In genomic region chr17:44115585-44116415, GRCh38 we compare ENCODE assay signal across 9 cellular contexts. TPM values are rescaled to one million over a fixed set of nuclear protein-coding genes. Genes with fewer than 3 reads are reported as not detected.
DNase-seq lines count a peak whose midpoint lies in the region; ATAC-seq and TF ChIP-seq lines count a peak whose summit lies in the region.
"Had no signal": no experiment of that assay in that cellular context is flagged by ENCODE, and none has a peak within 500 bp of the region (broad histone marks: within the 10 kb centered on the region; RNA-seq: fewer than 3 reads in every experiment).

No MANE protein-coding gene starts in this region.

- H3K4me3 ChIP-seq in BE2C (ENCODE audit: low read depth, low read length): no peak overlapping the region
- no peak overlapping the region for H3K4me3 ChIP-seq in left ventricle myocardium inferior
- H3K4me3 ChIP-seq in testis: no peak overlapping the region

- WGBS in testis, 2 donors: 59 to 65% methylated on average over 9 to 11 of the region's 11 CpGs

- no peak for ATAC-seq in GM21515 (IDR thresholded peaks at IDR 0.05; ENCODE audit: unreplicated experiment)

- H3K4me1 ChIP-seq in BE2C (peaks cover 10% of the 10 kb centered on the region), left ventricle myocardium inferior (peaks cover 99% of the 10 kb centered on the region), testis (peaks cover 72% of the 10 kb centered on the region)

- peak overlapping the region; percentile 35 for H3K27ac ChIP-seq in left ventricle myocardium inferior (replicated peaks)
- H3K27ac ChIP-seq in testis: no peak overlapping the region

- intact Hi-C loops in left ventricle myocardium inferior (cut with micrococcal nuclease) (no loop called here), testis (cut with DNase I; ENCODE audit: low total_unique reads) (loop anchor here (10.0 kb wide), 1 partner anchor 51 kb away; the partner anchor contains the start of gene LSM12)

- H3K9me3 ChIP-seq in BE2C (no peaks in the 10 kb centered on the region), left ventricle myocardium inferior (replicated peaks) (no peaks in the 10 kb centered on the region), testis (no peaks in the 10 kb centered on the region)

- DNase-seq in BE2C (peak; percentile 74), HCEC 1CT (peak; percentile 46), left ventricle myocardium inferior (no peak), testis (peak; percentile 32), NCI-H1105 treated with DMSO at 0.1 percent for 48 hours (lab: John Stamatoyannopoulos, UW) (no peak), NCI-H748 (lab: John Stamatoyannopoulos, UW; ENCODE audit: unreplicated experiment) (no peak)
- DNase-seq in activated CD4-positive, alpha-beta T cell treated with anti-CD3 and anti-CD28 coated beads, Interleukin-2, amount 50 U/mL, for 48 hours: peak; percentile 21 to 38

- H3K36me3 ChIP-seq in BE2C (no peaks in the 10 kb centered on the region; the same call in none of the 2 replicates), left ventricle myocardium inferior (peaks cover 27% of the 10 kb centered on the region), testis (ENCODE audit: low read depth, missing control alignments) (no peaks in the 10 kb centered on the region)

- H3K27me3 ChIP-seq in BE2C (no peaks in the 10 kb centered on the region), left ventricle myocardium inferior (ENCODE audit: low read depth) (no peaks in the 10 kb centered on the region), testis (no peaks in the 10 kb centered on the region)

- TF ChIP-seq POLR2A in testis (IDR thresholded peaks at IDR 0.05): no peak

- TF ChIP-seq CTCF in BE2C (IDR thresholded peaks at IDR 0.05; ENCODE audit: low read depth, low read length): peak; percentile 92
- TF ChIP-seq CTCF in left ventricle myocardium inferior (IDR thresholded peaks at IDR 0.05; ENCODE audit: borderline replicate concordance): peak; percentile 83
- TF ChIP-seq CTCF in testis (IDR thresholded peaks at IDR 0.05): peak; percentile 52 to 71 (median 63)

RNA-seq across cellular contexts. Expression of gene HDAC5, which starts 7.6 kb away (rescaled TPM):
- polyA plus RNA-seq in BE2C (2012; ENCODE audit: insufficient read depth, insufficient read length, low read depth): 179 TPM
- 62.6 TPM for total RNA-seq in left ventricle myocardium inferior
- total RNA-seq in testis: 100 to 1,000 TPM in 1 of 2 donors, 10 to 100 TPM in 1; 94.1 to 141 TPM
- 43.3 TPM for polyA plus RNA-seq in testis (ENCODE audit: insufficient read depth, low read depth, low replicate concordance)

RNA-seq across cellular contexts. Expression of gene HROB, which starts 25.9 kb away (rescaled TPM):
- 2.1 TPM for polyA plus RNA-seq in BE2C (2012; ENCODE audit: insufficient read depth, insufficient read length, low read depth)
- total RNA-seq in left ventricle myocardium inferior: 0.27 TPM
- total RNA-seq in testis: 10 to 100 TPM; 20.0 to 20.2 TPM
- 22.7 TPM for polyA plus RNA-seq in testis (ENCODE audit: insufficient read depth, low read depth, low replicate concordance)

RNA-seq across cellular contexts. Expression of gene G6PC3, which starts 45.3 kb away (rescaled TPM):
- 92.3 TPM for polyA plus RNA-seq in BE2C (2012; ENCODE audit: insufficient read depth, insufficient read length, low read depth)
- total RNA-seq in left ventricle myocardium inferior (29.3 TPM), testis (10 to 100 TPM; 58.0 to 85.5 TPM)
- polyA plus RNA-seq in testis (ENCODE audit: insufficient read depth, low read depth, low replicate concordance): 109 TPM

RNA-seq across cellular contexts. Expression of gene LSM12, which starts 49.3 kb away (rescaled TPM):
- polyA plus RNA-seq in BE2C (2012; ENCODE audit: insufficient read depth, insufficient read length, low read depth): 48.8 TPM
- total RNA-seq in left ventricle myocardium inferior: 41.2 TPM
- total RNA-seq in testis: 10 to 100 TPM; 52.7 to 74.4 TPM
- 57.6 TPM for polyA plus RNA-seq in testis (ENCODE audit: insufficient read depth, low read depth, low replicate concordance)

RNA-seq across cellular contexts. Expression of gene ASB16, which starts 54.7 kb away (rescaled TPM):
- polyA plus RNA-seq in BE2C (2012; ENCODE audit: insufficient read depth, insufficient read length, low read depth): 2.3 TPM
- total RNA-seq in left ventricle myocardium inferior (12.9 TPM), testis (1 to 10 TPM; 2.5 to 5.7 TPM)
- polyA plus RNA-seq in testis (ENCODE audit: insufficient read depth, low read depth, low replicate concordance): 0.86 TPM
- total RNA-seq: subcutaneous adipose tissue had no signal

Comparison
In these comparisons a context has a peak if more than half of its experiments do, and no peak if none do; other contexts are left out.
1. DNase-seq: peak in BE2C (single experiment), HCEC 1CT (single experiment), activated CD4-positive, alpha-beta T cell treated with anti-CD3 and anti-CD28 coated beads, Interleukin-2, amount 50 U/mL, for 48 hours (2 of 2) and testis (single experiment); none in left ventricle myocardium inferior (single experiment), NCI-H1105 treated with DMSO at 0.1 percent for 48 hours (single experiment) and NCI-H748 (single experiment).
2. RNA of gene HROB, which starts 25.9 kb away (total RNA-seq): 20.0 to 20.2 TPM in testis; 0.27 TPM in left ventricle myocardium inferior (single experiment); every median in the first group is over 10 times any median in the second.
3. Peak in every context shown above with its lines, with median percentiles within 50 percentile points of each other: CTCF ChIP-seq.